Comparison of ENCODE assay signal across 17 cellular contexts in genomic region chr1:172585348-172585747, GRCh38. TPM values are rescaled to one million over a fixed set of nuclear protein-coding genes. Genes with fewer than 3 reads are reported as not detected.
DNase-seq lines count a peak whose midpoint lies in the region; ATAC-seq, FAIRE-seq and TF ChIP-seq lines count a peak whose summit lies in the region.
"Had no signal": no experiment of that assay in that cellular context is flagged by ENCODE, and none has a peak within 500 bp of the region (broad histone marks: within the 10 kb centered on the region; RNA-seq: fewer than 3 reads in every experiment).

No MANE protein-coding gene starts in this region.

- FAIRE-seq in bronchial epithelial cell (lab: Jason Lieb, UNC): no peak

- ATAC-seq in HG02885 (IDR thresholded peaks at IDR 0.05; ENCODE audit: poor library complexity, unreplicated experiment): no peak

- H3K4me3 ChIP-seq in bronchial epithelial cell (ENCODE audit: low read depth, low read length): no peak overlapping the region
- H3K4me3 ChIP-seq: BLaER1, testis had no signal

- no peaks in the 10 kb centered on the region for H3K27me3 ChIP-seq in bronchial epithelial cell (ENCODE audit: control insufficient read depth, insufficient read depth, low read length)
- H3K27me3 ChIP-seq: BLaER1, testis had no signal

- H3K27me3 Mint-ChIP-seq in HFFc6 (ENCODE audit: insufficient read depth): no peaks in the 10 kb centered on the region; the same call in 1 of the 2 replicates

- peak overlapping the region; percentile 63; the same call in 1 of the 2 replicates for H3K27ac Mint-ChIP-seq in HFFc6

- H3K4me1 Mint-ChIP-seq in HFFc6 (ENCODE audit: low read depth): peaks cover 78% of the 10 kb centered on the region

- H3K4me3 Mint-ChIP-seq in HFFc6: no peak overlapping the region; the same call in 1 of the 2 replicates

- TF ChIP-seq CTCF in HFFc6 (IDR thresholded peaks at IDR 0.05): no peak
- no peak for TF ChIP-seq CTCF in bronchial epithelial cell (IDR thresholded peaks at IDR 0.05; ENCODE audit: insufficient read depth, low read length, severe bottlenecking)

- H3K36me3 Mint-ChIP-seq in HFFc6 (ENCODE audit: low read depth): peaks cover 38% of the 10 kb centered on the region

- no peaks in the 10 kb centered on the region for H3K9me3 Mint-ChIP-seq in HFFc6

- no peaks in the 10 kb centered on the region for H3K36me3 ChIP-seq in bronchial epithelial cell (ENCODE audit: control insufficient read depth, insufficient read depth, low read length)

- DNase-seq in AG08395 (ENCODE audit: low spot score) (peak; percentile 18), HFFc6 (peak; percentile 36), bronchial epithelial cell (ENCODE audit: low read depth) (peak; percentile 90), iris pigment epithelial cell (ENCODE audit: low read depth) (peak; percentile 59), DMS153 treated with DMSO at 0.1 percent for 48 hours (lab: John Stamatoyannopoulos, UW; ENCODE audit: unreplicated experiment) (no peak), MV-4-11 (lab: John Stamatoyannopoulos, UW) (no peak), hypothalamus (lab: John Stamatoyannopoulos, UW) (no peak)
- DNase-seq: activated CD4-positive, alpha-beta T cell treated with anti-CD3 and anti-CD28 coated beads, Interleukin-2, amount 50 U/mL, for 48 hours; amniotic stem cell; DND-41; head of caudate nucleus; NCI-H2081 treated with DMSO at 0.1 percent for 48 hours; NCI-H774; posterior cingulate gyrus; testis had no signal

RNA-seq across cellular contexts. Expression of gene SUCO, which starts 52.4 kb away (rescaled TPM):
- total RNA-seq in HFFc6 (2021; fragmentation: NEBNext Ultra II Directional; extraction: Animal tissue kit (Norgen Biotek cat#: 25700)): 10 to 100 TPM; 33.9 to 45.2 (median 37.1) TPM
- total RNA-seq in bronchial epithelial cell: 11.3 and 12.4 TPM in 2 replicates

Comparison
In these comparisons a context has a peak if more than half of its experiments do, and no peak if none do; other contexts are left out.
1. DNase-seq: peak in AG08395 (single experiment), HFFc6 (single experiment), bronchial epithelial cell (single experiment) and iris pigment epithelial cell (single experiment); none in DMS153 treated with DMSO at 0.1 percent for 48 hours (single experiment), MV-4-11 (single experiment) and hypothalamus (0 of 51).